Comparison of ENCODE assay signal across 21 cellular contexts in genomic region chr10:19111501-19112267, GRCh38.
DNase-seq lines count a peak whose midpoint lies in the region; FAIRE-seq and TF ChIP-seq lines count a peak whose summit lies in the region.
"Had no signal": no experiment of that assay in that cellular context is flagged by ENCODE, and none has a peak within 500 bp of the region (broad histone marks: within the 10 kb centered on the region; RNA-seq: fewer than 3 reads in every experiment).

No MANE protein-coding gene starts in this region.

- FAIRE-seq in endometrium (lab: Jason Lieb, UNC) = peak; percentile 95
- FAIRE-seq: A549, GM19239, K562 had no signal

- no peaks in the 10 kb centered on the region for H3K36me3 Mint-ChIP-seq in CD4-positive, alpha-beta memory T cell

- H3K27ac ChIP-seq in AG04450 (ENCODE audit: low read depth, low read length) = no peak overlapping the region
- no peak overlapping the region for H3K27ac ChIP-seq in CD4-positive, alpha-beta memory T cell (ENCODE audit: low read depth, low read length)
- H3K27ac ChIP-seq: A549, C4-2B, GM23248, SK-N-MC had no signal

- H3K9me3 Mint-ChIP-seq in CD4-positive, alpha-beta memory T cell = peaks cover 0 to 26% (median 16%) of the 10 kb centered on the region in 8 donors

- no peak overlapping the region for H3K4me3 ChIP-seq in AG04450 (ENCODE audit: low read depth, low read length)
- H3K4me3 ChIP-seq in BE2C (ENCODE audit: low read depth, low read length) = no peak overlapping the region
- no peak overlapping the region for H3K4me3 ChIP-seq in CD4-positive, alpha-beta memory T cell (ENCODE audit: low read length in 2 of 2)
- H3K4me3 ChIP-seq: A549, GM23248, K562, SK-N-MC had no signal

- H3K4me1 Mint-ChIP-seq in CD4-positive, alpha-beta memory T cell = no peaks in the 10 kb centered on the region

- H3K4me1 ChIP-seq in BE2C = no peaks in the 10 kb centered on the region
- no peaks in the 10 kb centered on the region for H3K4me1 ChIP-seq in CD4-positive, alpha-beta memory T cell (ENCODE audit: insufficient read depth, low read length)
- H3K4me1 ChIP-seq: A549 had no signal

- no peaks in the 10 kb centered on the region for H3K27me3 ChIP-seq in AG04450 (ENCODE audit: control insufficient read depth, insufficient read depth, low read length)
- no peaks in the 10 kb centered on the region for H3K27me3 ChIP-seq in BE2C
- no peaks in the 10 kb centered on the region for H3K27me3 ChIP-seq in CD4-positive, alpha-beta memory T cell (ENCODE audit: insufficient read depth, low read length)

- no peaks in the 10 kb centered on the region for H3K36me3 ChIP-seq in BE2C
- H3K36me3 ChIP-seq in CD4-positive, alpha-beta memory T cell (ENCODE audit: insufficient read depth, low read length) = no peaks in the 10 kb centered on the region

- DNase-seq in AG04450 (ENCODE audit: low read depth, low spot score) (peak; percentile 16), NCI-H446 (lab: John Stamatoyannopoulos, UW) (peak; percentile 70 to 78), iris pigment epithelial cell (ENCODE audit: low read depth) (peak; percentile 2), BE2C (no peak), DMS153 treated with DMSO at 0.1 percent for 48 hours (lab: John Stamatoyannopoulos, UW; ENCODE audit: unreplicated experiment) (no peak)
- no peak for DNase-seq in stimulated activated CD4-positive, alpha-beta T cell treated with anti-CD3 and anti-CD28 coated beads, Interleukin-2, amount 100 ng/mL, for 24 hours
- DNase-seq in CD4-positive, alpha-beta memory T cell = no peak
- DNase-seq: DND-41, GM23248, NCI-H1105 treated with DMSO at 0.1 percent for 48 hours, NCI-H1694, NCI-H524, NCI-H82, OCI-M1, SHP77 had no signal

- H3K27me3 Mint-ChIP-seq in CD4-positive, alpha-beta memory T cell = no peaks in the 10 kb centered on the region

- POLR2A ChIA-PET in AG04450 (lab: Yijun Ruan, JAX) = no interaction called here
- POLR2A ChIA-PET in CD4-positive, alpha-beta memory T cell (lab: Charles Lee; ENCODE audit: partially characterized antibody) = no interaction called here

- no peak for TF ChIP-seq CTCF in AG04450 (IDR thresholded peaks at IDR 0.05; ENCODE audit: low read depth, low read length)
- TF ChIP-seq CTCF in BE2C (IDR thresholded peaks at IDR 0.05; ENCODE audit: low read depth, low read length) = no peak

- H3K4me3 Mint-ChIP-seq in CD4-positive, alpha-beta memory T cell = no peak overlapping the region

- CTCF ChIA-PET in AG04450 (lab: Charles Lee) = interaction anchor here (0.6 kb wide), 1 partner anchor 689 kb away, joined by 3 read pairs; no protein-coding TSS in a partner anchor
- CTCF ChIA-PET in CD4-positive, alpha-beta memory T cell (lab: Charles Lee; ENCODE audit: partially characterized antibody) = no interaction called here

- no peak overlapping the region for H3K27ac Mint-ChIP-seq in CD4-positive, alpha-beta memory T cell

- intact Hi-C loops in CD4-positive, alpha-beta memory T cell (cut with micrococcal nuclease) = no loop called here

- H3K9me3 ChIP-seq in AG04450 (ENCODE audit: control insufficient read depth, insufficient read depth, low read length) (no peaks in the 10 kb centered on the region; the same call in 1 of the 2 replicates), BE2C (no peaks in the 10 kb centered on the region)
- H3K9me3 ChIP-seq in CD4-positive, alpha-beta memory T cell (ENCODE audit: control insufficient read depth in 1 of 2, low read length in 2 of 2) = no peaks in the 10 kb centered on the region

Comparison
In these comparisons a context has a peak if more than half of its experiments do, and no peak if none do; other contexts are left out.
1. DNase-seq: peak in AG04450 (single experiment), NCI-H446 (2 of 2) and iris pigment epithelial cell (single experiment); none in BE2C (single experiment), stimulated activated CD4-positive, alpha-beta T cell treated with anti-CD3 and anti-CD28 coated beads, Interleukin-2, amount 100 ng/mL, for 24 hours (0 of 2), DMS153 treated with DMSO at 0.1 percent for 48 hours (single experiment) and CD4-positive, alpha-beta memory T cell (0 of 5).